ENCODE assay signal across 34 cellular contexts in genomic region chr6:146813554-146813953, GRCh38.
A peak's percentile ranks its signal among the peaks of the same experiment; 100 is the strongest.
DNase-seq lines count a peak whose midpoint lies in the region; ATAC-seq, FAIRE-seq and TF ChIP-seq lines count a peak whose summit lies in the region.
"Had no signal": no experiment of that assay in that cellular context is flagged by ENCODE, and none has a peak within 500 bp of the region (broad histone marks: within the 10 kb centered on the region; RNA-seq: fewer than 3 reads in every experiment).

No MANE protein-coding gene starts in this region.

- WGBS in mesenchymal stem cell: 71% methylated on average over 1 of the region's 3 CpGs

- H4K8ac ChIP-seq in mesenchymal stem cell (ENCODE audit: low read length): no peak overlapping the region

- H2BK12ac ChIP-seq in mesenchymal stem cell (ENCODE audit: low read length in 2 of 2): no peak overlapping the region

- no peak overlapping the region for H4K91ac ChIP-seq in mesenchymal stem cell (ENCODE audit: low read length)

- no peak overlapping the region for H3K27ac Mint-ChIP-seq in CD8-positive, alpha-beta memory T cell
- H3K27ac Mint-ChIP-seq: activated CD8-positive, alpha-beta T cell treated with anti-CD3 and anti-CD28 coated beads for 36 hours; activated naive CD8-positive, alpha-beta T cell; activated T-helper 2 cell treated with anti-CD3 and anti-CD28 coated beads, Interferon-gamma antibody, Interleukin-2, Interleukin-4, amounts not matched to agents 10 μg/mL and 5 μg/mL and 100 μg/mL, durations not matched to agents 14 hours and 24 hours and 36 hours; CD8-positive, alpha-beta T cell; T-helper 17 cell had no signal

- no peak overlapping the region for H3K23ac ChIP-seq in mesenchymal stem cell (ENCODE audit: low read length in 2 of 2)

- H2BK15ac ChIP-seq in mesenchymal stem cell (ENCODE audit: low read depth, poor library complexity, severe bottlenecking): no peak overlapping the region

- no peak for TF ChIP-seq CTCF in AG10803 (conservative IDR thresholded peaks at IDR 0.05; ENCODE audit: low read length)
- no peak for TF ChIP-seq CTCF in PC-3 (conservative IDR thresholded peaks at IDR 0.05; ENCODE audit: low read depth, low read length)
- no peak for TF ChIP-seq CTCF in cardiac fibroblast (IDR thresholded peaks at IDR 0.05; ENCODE audit: low read depth, low read length)

- H2AFZ ChIP-seq in PC-3 (ENCODE audit: low read length): no peak overlapping the region
- H2AFZ ChIP-seq in mesenchymal stem cell (ENCODE audit: low read depth, low read length): no peak overlapping the region

- H3K79me2 ChIP-seq in PC-3 (ENCODE audit: low read length): no peaks in the 10 kb centered on the region

- H3K9ac ChIP-seq in PC-3 (ENCODE audit: low read length) (no peak overlapping the region), mesenchymal stem cell (ENCODE audit: low read length) (no peak overlapping the region)

- H3K27me3 Mint-ChIP-seq in CD8-positive, alpha-beta memory T cell: peaks cover 0 to 4% of the 10 kb centered on the region in 2 donors

- no peak overlapping the region for H3K4me3 Mint-ChIP-seq in CD8-positive, alpha-beta memory T cell
- H3K4me3 Mint-ChIP-seq: activated CD8-positive, alpha-beta T cell treated with anti-CD3 and anti-CD28 coated beads for 36 hours; activated naive CD8-positive, alpha-beta T cell; CD8-positive, alpha-beta T cell; H9; nephron progenitor cell; T-helper 17 cell had no signal

- no peak for FAIRE-seq in frontal cortex (lab: Jason Lieb, UNC)
- FAIRE-seq: endothelial cell of umbilical vein, G401.6, HTR-8/SVneo, pancreas had no signal

- CTCF ChIA-PET in PC-3 (lab: Charles Lee): no interaction called here
- CTCF ChIA-PET in CD8-positive, alpha-beta memory T cell (lab: Charles Lee): no interaction called here

- H3K36me3 ChIP-seq in PC-3 (ENCODE audit: low read depth, low read length) (no peaks in the 10 kb centered on the region), mesenchymal stem cell (ENCODE audit: control insufficient read depth in 1 of 2, insufficient read depth in 2 of 2, low read depth in 1 of 2, low read length in 2 of 2) (no peaks in the 10 kb centered on the region)
- H3K36me3 ChIP-seq in CD8-positive, alpha-beta memory T cell (ENCODE audit: insufficient read depth, low read length): no peaks in the 10 kb centered on the region
- H3K36me3 ChIP-seq: heart left ventricle, pancreas, right lobe of liver, suprapubic skin had no signal

- H3K4me1 Mint-ChIP-seq in CD8-positive, alpha-beta memory T cell: no peaks in the 10 kb centered on the region

- H3K79me1 ChIP-seq in mesenchymal stem cell (replicated peaks; ENCODE audit: low read length, poor library complexity, severe bottlenecking): no peaks in the 10 kb centered on the region

- H3K4me1 ChIP-seq in PC-3 (ENCODE audit: insufficient read depth, low read length): peaks cover 3% of the 10 kb centered on the region; the same call in 1 of the 2 replicates
- no peaks in the 10 kb centered on the region for H3K4me1 ChIP-seq in mesenchymal stem cell (ENCODE audit: control insufficient read depth, insufficient read depth, low read depth, low read length)
- no peaks in the 10 kb centered on the region for H3K4me1 ChIP-seq in CD8-positive, alpha-beta memory T cell (ENCODE audit: insufficient read depth, low read length)
- H3K4me1 ChIP-seq: heart left ventricle, pancreas, right lobe of liver, suprapubic skin had no signal

- H2BK5ac ChIP-seq in mesenchymal stem cell (ENCODE audit: low read depth, low read length, poor library complexity, severe bottlenecking): no peak overlapping the region

- no TSS peak for BruUV-seq in PC-3 (replicated peaks; lab: Mats Ljungman, UMichigan)

- H3K4me2 ChIP-seq in PC-3 (ENCODE audit: low read length) (0 out of 2 replicates have a peak overlapping the region, but pooled peaks have one; percentile 13), mesenchymal stem cell (ENCODE audit: low read length, poor library complexity, severe bottlenecking) (no peak overlapping the region)

- no peak overlapping the region for H3K4ac ChIP-seq in mesenchymal stem cell (ENCODE audit: low read depth in 1 of 2, low read length in 2 of 2)

- H3K36me3 Mint-ChIP-seq in CD8-positive, alpha-beta memory T cell: no peaks in the 10 kb centered on the region
- H3K36me3 Mint-ChIP-seq: activated naive CD8-positive, alpha-beta T cell; CD8-positive, alpha-beta T cell had no signal

- H3K9me3 ChIP-seq in PC-3 (ENCODE audit: low read length): no peaks in the 10 kb centered on the region
- no peaks in the 10 kb centered on the region for H3K9me3 ChIP-seq in mesenchymal stem cell (ENCODE audit: control insufficient read depth, low read length)
- H3K9me3 ChIP-seq in CD8-positive, alpha-beta memory T cell (ENCODE audit: low read length): no peaks in the 10 kb centered on the region
- H3K9me3 ChIP-seq: heart left ventricle, pancreas, right lobe of liver, suprapubic skin had no signal

- H4K20me1 ChIP-seq in PC-3 (ENCODE audit: low read length): no peaks in the 10 kb centered on the region

- H3K27me3 ChIP-seq in PC-3 (ENCODE audit: low read length) (no peaks in the 10 kb centered on the region), mesenchymal stem cell (ENCODE audit: control insufficient read depth in 1 of 2, insufficient read depth in 1 of 2, low read length in 2 of 2) (no peaks in the 10 kb centered on the region)
- H3K27me3 ChIP-seq in CD8-positive, alpha-beta memory T cell (ENCODE audit: insufficient read depth, low read length, poor library complexity, severe bottlenecking): no peaks in the 10 kb centered on the region
- H3K27me3 ChIP-seq: dorsolateral prefrontal cortex, heart left ventricle, pancreas, right lobe of liver, suprapubic skin had no signal

- no peak overlapping the region for H3K27ac ChIP-seq in PC-3 (ENCODE audit: low read length)
- no peak overlapping the region for H3K27ac ChIP-seq in mesenchymal stem cell (ENCODE audit: low read length, poor library complexity, severe bottlenecking)
- no peak overlapping the region for H3K27ac ChIP-seq in CD8-positive, alpha-beta memory T cell (ENCODE audit: low read depth, low read length)
- H3K27ac ChIP-seq: dorsolateral prefrontal cortex, pancreas, right lobe of liver, SK-N-MC, suprapubic skin had no signal

- no peak for ATAC-seq in PC-3
- no peak for ATAC-seq in GM19351 (IDR thresholded peaks at IDR 0.05; ENCODE audit: unreplicated experiment)
- ATAC-seq: activated CD8-positive, alpha-beta T cell treated with anti-CD3 and anti-CD28 coated beads for 36 hours; CD8-positive, alpha-beta T cell; right lobe of liver; T-helper 17 cell had no signal

- H3K18ac ChIP-seq in mesenchymal stem cell (ENCODE audit: low read depth in 1 of 2, low read length in 2 of 2): no peak overlapping the region

- POLR2A ChIA-PET in PC-3 (lab: Charles Lee; ENCODE audit: unreplicated experiment): no interaction called here
- POLR2A ChIA-PET in CD8-positive, alpha-beta memory T cell (lab: Charles Lee): no interaction called here

- DNase-seq in AG10803 (ENCODE audit: low read depth) (peak; percentile 32), PC-3 (peak; percentile 28), cardiac fibroblast (ENCODE audit: low read depth in 2 of 2) (peak; percentile 48 to 57), mesenchymal stem cell (peak; percentile 50), NCI-H2171 (lab: John Stamatoyannopoulos, UW) (no peak), frontal cortex (ENCODE audit: low spot score in 2 of 2) (no peak)
- DNase-seq in CD8-positive, alpha-beta memory T cell: no peak
- DNase-seq: activated CD8-positive, alpha-beta T cell treated with anti-CD3 and anti-CD28 coated beads for 36 hours; AML-193; aorta; CD8-positive, alpha-beta T cell; dorsolateral prefrontal cortex; foreskin fibroblast; H9; heart left ventricle; MM.1S; NCI-H2029 treated with DMSO at 0.1 percent for 48 hours; NCI-H345; NCI-H748 treated with DMSO at 0.1 percent for 48 hours; nephron progenitor cell; pancreas; right lobe of liver; stimulated activated CD4-positive, alpha-beta T cell treated with anti-CD3 and anti-CD28 coated beads, Interleukin-15, amount 100 ng/mL, for 24 hours; stimulated activated naive CD4-positive, alpha-beta T cell; T-helper 17 cell had no signal

- H3K14ac ChIP-seq in mesenchymal stem cell (ENCODE audit: low read length in 2 of 2): no peak overlapping the region

- no peak overlapping the region for H2BK120ac ChIP-seq in mesenchymal stem cell (ENCODE audit: low read depth, low read length)

- H2AK5ac ChIP-seq in mesenchymal stem cell (ENCODE audit: low read length, severe bottlenecking): no peak overlapping the region

- H3K9me2 ChIP-seq in PC-3 (replicated peaks; ENCODE audit: low read length): no peaks in the 10 kb centered on the region

- H3F3A ChIP-seq in PC-3 (ENCODE audit: low read length, unreplicated experiment): no peaks in the 10 kb centered on the region

- no peaks in the 10 kb centered on the region for H3K9me3 Mint-ChIP-seq in CD8-positive, alpha-beta memory T cell
- H3K9me3 Mint-ChIP-seq: activated CD8-positive, alpha-beta T cell treated with anti-CD3 and anti-CD28 coated beads for 36 hours; activated T-helper 2 cell treated with anti-CD3 and anti-CD28 coated beads, Interferon-gamma antibody, Interleukin-2, Interleukin-4, amounts not matched to agents 10 μg/mL and 5 μg/mL and 100 μg/mL, durations not matched to agents 14 hours and 24 hours and 36 hours; CD8-positive, alpha-beta T cell; H9; nephron progenitor cell had no signal

- H3K4me3 ChIP-seq in AG10803 (ENCODE audit: low read length) (no peak overlapping the region), PC-3 (ENCODE audit: low read length) (no peak overlapping the region), cardiac fibroblast (replicated peaks in 1 of 2; ENCODE audit: low read depth in 2 of 2, low read length in 2 of 2) (no peak overlapping the region), mesenchymal stem cell (ENCODE audit: insufficient read depth in 1 of 2, low read depth in 1 of 2, low read length in 2 of 2) (no peak overlapping the region)
- no peak overlapping the region for H3K4me3 ChIP-seq in CD8-positive, alpha-beta memory T cell (ENCODE audit: low read length)
- H3K4me3 ChIP-seq: dorsolateral prefrontal cortex, heart left ventricle, lung, pancreas, right lobe of liver, SK-N-MC, suprapubic skin had no signal

- intact Hi-C loops in PC-3 (cut with micrococcal nuclease): no loop called here

Comparison
In these comparisons a context has a peak if more than half of its experiments do, and no peak if none do; other contexts are left out.
1. DNase-seq: peak in AG10803 (single experiment), PC-3 (single experiment), cardiac fibroblast (2 of 2) and mesenchymal stem cell (single experiment); none in CD8-positive, alpha-beta memory T cell (0 of 5), NCI-H2171 (single experiment) and frontal cortex (0 of 2).